ENCODE assay signal across 20 cellular contexts in genomic region chr20:48804300-48804980, GRCh38. TPM values are rescaled to one million over a fixed set of nuclear protein-coding genes. Genes with fewer than 3 reads are reported as not detected.
A peak's percentile ranks its signal among the peaks of the same experiment; 100 is the strongest.
DNase-seq lines count a peak whose midpoint lies in the region; ATAC-seq and TF ChIP-seq lines count a peak whose summit lies in the region.
"Had no signal": no experiment of that assay in that cellular context is flagged by ENCODE, and none has a peak within 500 bp of the region (broad histone marks: within the 10 kb centered on the region; RNA-seq: fewer than 3 reads in every experiment).

No MANE protein-coding gene starts in this region.

- peaks cover 44% of the 10 kb centered on the region for H3K36me3 ChIP-seq in neutrophil
- H3K36me3 ChIP-seq: cardiac muscle cell, suprapubic skin had no signal

- intact Hi-C loops in activated CD4-positive, alpha-beta memory T cell treated with anti-CD3 and anti-CD28 coated beads for 36 hours (cut with micrococcal nuclease): no loop called here

- ATAC-seq in T-helper 17 cell (no peak), GM18498 (IDR thresholded peaks at IDR 0.05; ENCODE audit: unreplicated experiment) (no peak), GM19395 (IDR thresholded peaks at IDR 0.05; ENCODE audit: unreplicated experiment) (no peak), GM18909 (IDR thresholded peaks at IDR 0.05; ENCODE audit: poor library complexity, unreplicated experiment) (no peak)
- no peak for ATAC-seq in effector memory CD8-positive, alpha-beta T cell (replicated peaks)
- ATAC-seq: activated T-cell treated with anti-CD3 and anti-CD28 coated beads, Interleukin-2, amount 50 U/mL, for 4 hours; SK-N-SH treated with all-trans-retinoic acid at 6 μM for 48 hours had no signal

- H3K4me3 ChIP-seq in neutrophil (ENCODE audit: low read depth in 1 of 2, low read length in 1 of 2): no peak overlapping the region
- H3K4me3 ChIP-seq: cardiac muscle cell, suprapubic skin had no signal

- H3K27me3 ChIP-seq in neutrophil: no peaks in the 10 kb centered on the region
- H3K27me3 ChIP-seq: cardiac muscle cell, suprapubic skin had no signal

- no peak overlapping the region for H3K4me3 Mint-ChIP-seq in activated CD4-positive, alpha-beta memory T cell treated with anti-CD3 and anti-CD28 coated beads for 36 hours
- H3K4me3 Mint-ChIP-seq in activated CD4-positive, alpha-beta memory T cell treated with anti-CD3 and anti-CD28 coated beads, Interleukin-2, amount 10 ng/mL, durations not matched to agents 7 days and 5 days: no peak overlapping the region
- H3K4me3 Mint-ChIP-seq in T-helper 17 cell: peak overlapping the region; percentile 66
- peak overlapping the region; percentile 25 to 30 for H3K4me3 Mint-ChIP-seq in effector memory CD8-positive, alpha-beta T cell
- H3K4me3 Mint-ChIP-seq: activated T-cell treated with anti-CD3 and anti-CD28 coated beads, Interleukin-2, amount 50 U/mL, for 4 hours; HFFc6 had no signal

- H3K27ac ChIP-seq in neutrophil: peak overlapping the region; percentile 93
- H3K27ac ChIP-seq: cardiac muscle cell, suprapubic skin had no signal

- POLR2A ChIA-PET in activated CD4-positive, alpha-beta memory T cell treated with anti-CD3 and anti-CD28 coated beads for 36 hours (lab: Charles Lee): no interaction called here
- POLR2A ChIA-PET in activated CD4-positive, alpha-beta memory T cell treated with anti-CD3 and anti-CD28 coated beads, Interleukin-2, amount 10 ng/mL, durations not matched to agents 7 days and 5 days (lab: Charles Lee): no interaction called here

- peaks cover 3% of the 10 kb centered on the region for H3K9me3 ChIP-seq in T-helper 17 cell (ENCODE audit: control insufficient read depth, low read length, poor library complexity, severe bottlenecking)
- no peaks in the 10 kb centered on the region for H3K9me3 ChIP-seq in neutrophil
- H3K9me3 ChIP-seq: suprapubic skin had no signal

- peak overlapping the region; percentile 31 for H3K27ac Mint-ChIP-seq in activated CD4-positive, alpha-beta memory T cell treated with anti-CD3 and anti-CD28 coated beads for 36 hours
- no peak overlapping the region for H3K27ac Mint-ChIP-seq in activated CD4-positive, alpha-beta memory T cell treated with anti-CD3 and anti-CD28 coated beads, Interleukin-2, amount 10 ng/mL, durations not matched to agents 7 days and 5 days
- H3K27ac Mint-ChIP-seq in T-helper 17 cell: peak overlapping the region; percentile 53
- H3K27ac Mint-ChIP-seq in effector memory CD8-positive, alpha-beta T cell: peak overlapping the region; percentile 72 to 95
- H3K27ac Mint-ChIP-seq: HFFc6 had no signal

- CTCF ChIA-PET in activated CD4-positive, alpha-beta memory T cell treated with anti-CD3 and anti-CD28 coated beads for 36 hours (lab: Charles Lee): no interaction called here
- CTCF ChIA-PET in activated CD4-positive, alpha-beta memory T cell treated with anti-CD3 and anti-CD28 coated beads, Interleukin-2, amount 10 ng/mL, durations not matched to agents 7 days and 5 days (lab: Charles Lee): no interaction called here

- no peak for TF ChIP-seq CTCF in neutrophil (IDR thresholded peaks at IDR 0.05)

- H3K36me3 Mint-ChIP-seq in activated CD4-positive, alpha-beta memory T cell treated with anti-CD3 and anti-CD28 coated beads for 36 hours: peaks cover 40% of the 10 kb centered on the region
- H3K36me3 Mint-ChIP-seq in activated CD4-positive, alpha-beta memory T cell treated with anti-CD3 and anti-CD28 coated beads, Interleukin-2, amount 10 ng/mL, durations not matched to agents 7 days and 5 days (ENCODE audit: low read depth): peaks cover 69% of the 10 kb centered on the region
- peaks cover 10% of the 10 kb centered on the region for H3K36me3 Mint-ChIP-seq in T-helper 17 cell (ENCODE audit: low read depth)
- peaks cover 42% of the 10 kb centered on the region for H3K36me3 Mint-ChIP-seq in effector memory CD8-positive, alpha-beta T cell (ENCODE audit: insufficient read depth)

- peaks cover 68 to 85% of the 10 kb centered on the region in 2 experiments for H3K4me1 ChIP-seq in neutrophil (ENCODE audit: control insufficient read depth in 1 of 2, insufficient read depth in 1 of 2, low read depth in 1 of 2, low read length in 1 of 2)
- H3K4me1 ChIP-seq: suprapubic skin had no signal

- peaks cover 73% of the 10 kb centered on the region for H3K4me1 Mint-ChIP-seq in activated CD4-positive, alpha-beta memory T cell treated with anti-CD3 and anti-CD28 coated beads for 36 hours (ENCODE audit: low read depth)
- H3K4me1 Mint-ChIP-seq in activated CD4-positive, alpha-beta memory T cell treated with anti-CD3 and anti-CD28 coated beads, Interleukin-2, amount 10 ng/mL, durations not matched to agents 7 days and 5 days: peaks cover 61% of the 10 kb centered on the region
- peaks cover 57% of the 10 kb centered on the region for H3K4me1 Mint-ChIP-seq in T-helper 17 cell
- peaks cover 71 to 84% of the 10 kb centered on the region in 2 donors for H3K4me1 Mint-ChIP-seq in effector memory CD8-positive, alpha-beta T cell (ENCODE audit: low read depth in 2 of 2)

- DNase-seq in activated CD4-positive, alpha-beta memory T cell treated with anti-CD3 and anti-CD28 coated beads for 36 hours: no peak
- DNase-seq in activated CD4-positive, alpha-beta memory T cell treated with anti-CD3 and anti-CD28 coated beads, Interleukin-2, amount 10 ng/mL, durations not matched to agents 7 days and 5 days: no peak
- DNase-seq in T-helper 17 cell: no peak
- no peak for DNase-seq in effector memory CD8-positive, alpha-beta T cell
- DNase-seq: activated CD4-positive, alpha-beta T cell treated with anti-CD3 and anti-CD28 coated beads, Interleukin-2, amount 50 U/mL, for 48 hours; activated naive CD4-positive, alpha-beta T cell; activated T-cell treated with anti-CD3 and anti-CD28 coated beads, Interleukin-2, amount 50 U/mL, for 4 hours; COR-L47; DND-41; HFFc6; NCI-H1417; T1000 had no signal

- no peaks in the 10 kb centered on the region for H3K27me3 Mint-ChIP-seq in activated CD4-positive, alpha-beta memory T cell treated with anti-CD3 and anti-CD28 coated beads for 36 hours
- H3K27me3 Mint-ChIP-seq in activated CD4-positive, alpha-beta memory T cell treated with anti-CD3 and anti-CD28 coated beads, Interleukin-2, amount 10 ng/mL, durations not matched to agents 7 days and 5 days: no peaks in the 10 kb centered on the region
- no peaks in the 10 kb centered on the region for H3K27me3 Mint-ChIP-seq in T-helper 17 cell
- no peaks in the 10 kb centered on the region for H3K27me3 Mint-ChIP-seq in effector memory CD8-positive, alpha-beta T cell

- peaks cover 16% of the 10 kb centered on the region for H3K9me3 Mint-ChIP-seq in activated CD4-positive, alpha-beta memory T cell treated with anti-CD3 and anti-CD28 coated beads for 36 hours
- H3K9me3 Mint-ChIP-seq in activated CD4-positive, alpha-beta memory T cell treated with anti-CD3 and anti-CD28 coated beads, Interleukin-2, amount 10 ng/mL, durations not matched to agents 7 days and 5 days: peaks cover 12% of the 10 kb centered on the region
- H3K9me3 Mint-ChIP-seq in effector memory CD8-positive, alpha-beta T cell: no peaks in the 10 kb centered on the region

RNA-seq across cellular contexts. Expression of gene PREX1, which starts 23.4 kb away (rescaled TPM):
- total RNA-seq in activated CD4-positive, alpha-beta memory T cell treated with anti-CD3 and anti-CD28 coated beads for 36 hours: 10 to 100 TPM; 91.5 to 92.8 TPM
- total RNA-seq in activated CD4-positive, alpha-beta memory T cell treated with anti-CD3 and anti-CD28 coated beads, Interleukin-2, amount 10 ng/mL, durations not matched to agents 7 days and 5 days: 100 to 1,000 TPM; 158 to 160 TPM
- 100 to 1,000 TPM; 188 to 200 TPM for total RNA-seq in T-helper 17 cell
- total RNA-seq: MCF 10A had no signal

Comparison
In these comparisons a context has a peak if more than half of its experiments do, and no peak if none do; other contexts are left out.
1. H3K4me3 Mint-ChIP-seq: peak in T-helper 17 cell (single experiment) and effector memory CD8-positive, alpha-beta T cell (2 of 2); none in activated CD4-positive, alpha-beta memory T cell treated with anti-CD3 and anti-CD28 coated beads for 36 hours (single experiment) and activated CD4-positive, alpha-beta memory T cell treated with anti-CD3 and anti-CD28 coated beads, Interleukin-2, amount 10 ng/mL, durations not matched to agents 7 days and 5 days (single experiment).